1 cellular context compared by ENCODE assay signal in genomic region chr19:45506991-45507863, GRCh38.
TF ChIP-seq lines count a peak whose summit lies in the region.

TSS of gene VASP (plus strand) at chr19:45507479. CDS start at chr19:45507772, 293 bp downstream.

TF ChIP-seq in SK-N-SH, 30 proteins besides CTCF, POLR2A, EP300 and RAD21 (continued from another document):
- TF ChIP-seq USF1 (IDR thresholded peaks at IDR 0.05; ENCODE audit: borderline replicate concordance, low read depth) (no peak), MXI1 (IDR thresholded peaks at IDR 0.05; ENCODE audit: low read depth, low read length) (peak; percentile 46), RXRA (IDR thresholded peaks at IDR 0.05; ENCODE audit: borderline replicate concordance, low read depth) (no peak), REST (IDR thresholded peaks at IDR 0.05; ENCODE audit: low read depth, low read length) (no peak; the same call in 1 of the 2 replicates), NRF1 (IDR thresholded peaks at IDR 0.05; ENCODE audit: low read depth, low read length) (no peak), FOXJ3 (CRISPR knock-in tag; IDR thresholded peaks at IDR 0.05) (no peak), TEAD4 (IDR thresholded peaks at IDR 0.05; ENCODE audit: borderline replicate concordance, insufficient read depth) (peak; percentile 8; the same call in 1 of the 2 replicates), IRF3 (IDR thresholded peaks at IDR 0.05; ENCODE audit: low read depth, low read length) (no peak), FOSL2 (IDR thresholded peaks at IDR 0.05; ENCODE audit: borderline replicate concordance, low read depth) (peak; percentile 3; the same call in 1 of the 2 replicates), POLR2AphosphoS5 (IDR thresholded peaks at IDR 0.05; ENCODE audit: low read depth, low read length) (peak; percentile 94), NFIC (IDR thresholded peaks at IDR 0.05; ENCODE audit: borderline replicate concordance) (no peak), RFX5 (IDR thresholded peaks at IDR 0.05; ENCODE audit: low read length) (no peak), FOXM1 (IDR thresholded peaks at IDR 0.05; ENCODE audit: low read depth) (no peak), ELF1 (IDR thresholded peaks at IDR 0.05) (0 out of 2 replicates have a peak, but pooled peaks have one; percentile 49), USF2 (IDR thresholded peaks at IDR 0.05; ENCODE audit: borderline replicate concordance, low read depth, low read length) (no peak), RCOR1 (IDR thresholded peaks at IDR 0.05; ENCODE audit: low read length) (no peak), JUND (IDR thresholded peaks at IDR 0.05) (no peak), PBX3 (IDR thresholded peaks at IDR 0.05) (0 out of 2 replicates have a peak, but pooled peaks have one; percentile 14), YY1 (IDR thresholded peaks at IDR 0.05; ENCODE audit: low read depth) (0 out of 2 replicates have a peak, but pooled peaks have one; percentile 30), TCF12 (IDR thresholded peaks at IDR 0.05) (no peak)
